Comparison of ENCODE assay signal across 1 cellular context in the genomic region with DNA sequence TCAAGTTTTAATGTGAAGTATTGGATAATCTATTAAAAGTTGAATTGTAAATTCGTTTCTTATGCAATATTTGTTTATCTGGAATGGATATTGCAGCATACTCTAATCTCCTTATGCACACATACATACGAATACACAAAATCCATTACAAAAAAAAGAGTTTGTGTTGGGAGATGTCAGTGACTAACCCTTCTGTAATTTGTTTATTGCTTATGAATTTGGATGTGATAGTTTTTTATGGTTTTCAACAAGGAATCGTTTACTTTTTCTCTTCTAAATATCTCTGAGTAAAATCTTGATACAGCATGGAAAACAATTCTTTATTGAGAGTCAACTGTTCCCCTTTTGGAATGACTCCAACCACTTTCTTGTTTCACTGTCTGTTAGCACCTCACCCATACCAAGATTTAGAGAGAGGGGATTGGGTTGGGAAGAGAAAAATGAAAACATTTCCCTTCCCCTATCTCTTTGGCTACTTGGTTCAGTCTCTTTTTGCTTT.
TF ChIP-seq lines count a peak whose summit lies in the region.

No MANE protein-coding gene starts in this region.

TF ChIP-seq in IMR-90, 13 proteins besides CTCF, POLR2A, EP300 and RAD21 (continued from another document):
- TF ChIP-seq, protein P1, sequence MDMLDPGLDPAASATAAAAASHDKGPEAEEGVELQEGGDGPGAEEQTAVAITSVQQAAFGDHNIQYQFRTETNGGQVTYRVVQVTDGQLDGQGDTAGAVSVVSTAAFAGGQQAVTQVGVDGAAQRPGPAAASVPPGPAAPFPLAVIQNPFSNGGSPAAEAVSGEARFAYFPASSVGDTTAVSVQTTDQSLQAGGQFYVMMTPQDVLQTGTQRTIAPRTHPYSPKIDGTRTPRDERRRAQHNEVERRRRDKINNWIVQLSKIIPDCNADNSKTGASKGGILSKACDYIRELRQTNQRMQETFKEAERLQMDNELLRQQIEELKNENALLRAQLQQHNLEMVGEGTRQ (IDR thresholded peaks at IDR 0.05; ENCODE audit: low read depth, low read length): no peak
- TF ChIP-seq CHD1 (IDR thresholded peaks at IDR 0.05; ENCODE audit: low read depth, low read length) (no peak), NFE2L2 (IDR thresholded peaks at IDR 0.05; ENCODE audit: low read depth, low read length) (no peak)
